ENCODE assay signal across 8 cellular contexts in the genomic region with DNA sequence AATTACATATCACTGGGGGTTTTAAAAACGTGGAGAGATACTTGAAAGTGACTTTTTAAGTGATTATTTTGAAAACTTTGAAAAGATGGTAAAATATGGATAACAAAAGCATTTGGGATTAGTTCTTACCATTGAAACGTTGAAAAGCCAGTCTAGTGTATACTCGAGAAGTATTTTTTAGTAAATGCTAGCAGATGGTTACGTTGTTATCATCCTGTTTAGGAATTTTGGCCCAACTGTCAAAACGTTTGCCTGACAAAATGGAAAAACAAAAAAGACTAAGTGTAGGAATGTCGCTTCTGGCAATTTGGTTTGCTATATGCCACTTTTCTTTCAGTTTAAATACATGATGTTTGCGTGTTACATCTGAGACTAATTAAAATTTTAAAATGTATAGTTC. TPM values are rescaled to one million over a fixed set of nuclear protein-coding genes. Genes with fewer than 3 reads are reported as not detected.
DNase-seq lines count a peak whose midpoint lies in the region; ATAC-seq, FAIRE-seq and TF ChIP-seq lines count a peak whose summit lies in the region.

No MANE protein-coding gene starts in this region.

- no peak for FAIRE-seq in kidney (lab: Jason Lieb, UNC)

- H3K36me3 ChIP-seq in kidney (ENCODE audit: control insufficient read depth in 1 of 2, insufficient read depth in 2 of 2, low read length in 2 of 2): peaks cover 2 to 14% of the 10 kb centered on the region in 2 donors
- peaks cover 4% of the 10 kb centered on the region for H3K36me3 ChIP-seq in thoracic aorta

- peak overlapping the region in 1 of 2 donors; percentile 91 for H3K9ac ChIP-seq in kidney (ENCODE audit: low read length in 2 of 2)

- H3K4me1 Mint-ChIP-seq in activated CD4-positive, alpha-beta T cell treated with anti-CD3 and anti-CD28 coated beads, Interleukin-2, amount 10 ng/mL, durations not matched to agents 24 days and 14 days: peaks cover 39% of the 10 kb centered on the region

- peaks cover 3 to 9% of the 10 kb centered on the region in 2 donors for H3K9me3 ChIP-seq in kidney (ENCODE audit: control insufficient read depth in 1 of 2, low read length in 2 of 2)
- H3K9me3 ChIP-seq in thoracic aorta: peaks cover 8% of the 10 kb centered on the region

- intact Hi-C loops in activated CD4-positive, alpha-beta T cell treated with anti-CD3 and anti-CD28 coated beads, Interleukin-2, amount 10 ng/mL, durations not matched to agents 24 days and 14 days (cut with micrococcal nuclease): loop anchor here (1.0 to 10.0 kb wide), 4 partner anchors 15 to 1489 kb away; a partner anchor contains a TSS
- intact Hi-C loops in kidney (cut with DNase I): no loop called here

- H3K9me3 Mint-ChIP-seq in activated CD4-positive, alpha-beta T cell treated with anti-CD3 and anti-CD28 coated beads, Interleukin-2, amount 10 ng/mL, durations not matched to agents 24 days and 14 days: peaks cover 8% of the 10 kb centered on the region
- H3K9me3 Mint-ChIP-seq in activated naive CD4-positive, alpha-beta T cell treated with anti-CD3 and anti-CD28 coated beads, Interleukin-2, amount 50 U/mL, for 72 hours: peaks cover 0 to 20% of the 10 kb centered on the region in 2 donors

- DNase-seq in activated CD4-positive, alpha-beta T cell treated with anti-CD3 and anti-CD28 coated beads, Interleukin-2, amount 10 ng/mL, durations not matched to agents 24 days and 14 days: no peak
- no peak for DNase-seq in activated CD4-positive, alpha-beta T cell treated with anti-CD3 and anti-CD28 coated beads for 48 hours
- no peak for DNase-seq in activated naive CD4-positive, alpha-beta T cell treated with anti-CD3 and anti-CD28 coated beads, Interleukin-2, amount 50 U/mL, for 72 hours (ENCODE audit: low spot score in 2 of 2)
- DNase-seq in kidney (no peak), thoracic aorta (ENCODE audit: low spot score) (no peak), NCI-H2029 treated with DMSO at 0.1 percent for 48 hours (lab: John Stamatoyannopoulos, UW) (no peak)

- peak overlapping the region; percentile 92 for H3K4me3 Mint-ChIP-seq in activated CD4-positive, alpha-beta T cell treated with anti-CD3 and anti-CD28 coated beads, Interleukin-2, amount 10 ng/mL, durations not matched to agents 24 days and 14 days

- H3K27me3 ChIP-seq in thoracic aorta (replicated peaks; ENCODE audit: insufficient read depth): no peaks in the 10 kb centered on the region

- H3K27ac ChIP-seq in kidney (ENCODE audit: low read depth in 2 of 2, low read length in 2 of 2) (no peak overlapping the region), thoracic aorta (no peak overlapping the region)

- TF ChIP-seq CTCF in kidney (IDR thresholded peaks at IDR 0.05; ENCODE audit: borderline replicate concordance, extremely low read depth, insufficient read depth): no peak
- TF ChIP-seq CTCF in thoracic aorta (IDR thresholded peaks at IDR 0.05): no peak

- H3K4me3 ChIP-seq in kidney (ENCODE audit: low read length in 2 of 2): peak overlapping the region; percentile 93 to 98
- peak overlapping the region; percentile 99 for H3K4me3 ChIP-seq in thoracic aorta

- no peak for ATAC-seq in activated naive CD4-positive, alpha-beta T cell treated with anti-CD3 and anti-CD28 coated beads, Interleukin-2, amount 50 U/mL, for 72 hours
- ATAC-seq in thoracic aorta (ENCODE audit: insufficient number of reproducible peaks, low FRiP score, low read depth) (no peak), HG03095 (IDR thresholded peaks at IDR 0.05; ENCODE audit: unreplicated experiment) (no peak), HG03159 (IDR thresholded peaks at IDR 0.05; ENCODE audit: unreplicated experiment) (no peak)

- H3K4me1 ChIP-seq in kidney (ENCODE audit: control insufficient read depth in 1 of 2, insufficient read depth in 1 of 2, low read depth in 1 of 2, low read length in 2 of 2): peaks cover 7 to 10% of the 10 kb centered on the region in 2 donors
- H3K4me1 ChIP-seq in thoracic aorta (ENCODE audit: control insufficient read depth in 1 of 2, low read depth in 2 of 2): peaks cover 17 to 25% of the 10 kb centered on the region in 2 donors

- no peaks in the 10 kb centered on the region for H3K27me3 Mint-ChIP-seq in activated CD4-positive, alpha-beta T cell treated with anti-CD3 and anti-CD28 coated beads, Interleukin-2, amount 10 ng/mL, durations not matched to agents 24 days and 14 days

- H3K27ac Mint-ChIP-seq in activated CD4-positive, alpha-beta T cell treated with anti-CD3 and anti-CD28 coated beads, Interleukin-2, amount 10 ng/mL, durations not matched to agents 24 days and 14 days: peak overlapping the region; percentile 97
- H3K27ac Mint-ChIP-seq in activated naive CD4-positive, alpha-beta T cell treated with anti-CD3 and anti-CD28 coated beads, Interleukin-2, amount 50 U/mL, for 72 hours: peak overlapping the region; percentile 96 to 100

- peaks cover 68% of the 10 kb centered on the region for H3K36me3 Mint-ChIP-seq in activated CD4-positive, alpha-beta T cell treated with anti-CD3 and anti-CD28 coated beads, Interleukin-2, amount 10 ng/mL, durations not matched to agents 24 days and 14 days (ENCODE audit: low read depth)
- H3K36me3 Mint-ChIP-seq in activated naive CD4-positive, alpha-beta T cell treated with anti-CD3 and anti-CD28 coated beads, Interleukin-2, amount 50 U/mL, for 72 hours: peaks cover 62 to 73% of the 10 kb centered on the region in 2 donors

RNA-seq across cellular contexts. Expression of a gene that starts 1.2 kb away (rescaled TPM):
- total RNA-seq in activated CD4-positive, alpha-beta T cell treated with anti-CD3 and anti-CD28 coated beads, Interleukin-2, amount 10 ng/mL, durations not matched to agents 24 days and 14 days: 77.2 and 79.5 TPM in 2 replicates
- 10 to 100 TPM; 74.7 to 76.1 TPM for total RNA-seq in activated naive CD4-positive, alpha-beta T cell treated with anti-CD3 and anti-CD28 coated beads, Interleukin-2, amount 50 U/mL, for 72 hours
- total RNA-seq in kidney (78.7 TPM), thoracic aorta (10 to 100 TPM; 64.6 to 80.3 TPM)
- polyA plus RNA-seq in kidney (ENCODE audit: insufficient read depth, low read depth, low replicate concordance): 9.8 TPM
